23 cellular contexts compared by ENCODE assay signal in the genomic region with DNA sequence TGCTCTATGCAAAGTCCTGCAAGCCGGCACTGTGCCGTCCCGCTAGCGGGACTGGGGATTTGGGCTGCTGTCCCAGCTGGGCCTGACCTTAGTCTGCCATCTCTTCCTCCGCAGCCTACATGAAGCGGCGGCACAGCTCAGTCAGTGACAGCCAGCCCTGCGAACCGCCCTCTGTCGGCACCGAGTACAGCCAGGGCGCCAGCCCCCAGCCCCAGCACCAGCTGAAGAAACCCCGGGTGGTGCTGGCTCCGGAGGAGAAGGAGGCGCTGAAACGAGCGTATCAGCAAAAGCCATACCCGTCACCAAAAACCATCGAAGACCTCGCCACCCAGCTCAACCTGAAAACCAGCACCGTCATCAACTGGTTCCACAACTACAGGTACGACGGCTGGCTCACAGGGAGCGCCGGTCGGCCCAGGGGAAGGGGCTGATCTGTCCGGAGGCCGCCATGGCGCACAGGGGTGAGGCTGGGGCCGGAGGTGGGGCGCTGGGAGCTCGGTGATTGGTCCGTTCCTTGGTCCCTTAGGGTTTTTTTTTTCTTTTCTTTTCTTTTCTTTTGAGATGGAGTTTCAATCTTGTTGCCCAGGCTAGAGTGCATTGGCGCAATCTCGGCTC. TPM values are rescaled to one million over a fixed set of nuclear protein-coding genes. Genes with fewer than 3 reads are reported as not detected.
DNase-seq lines count a peak whose midpoint lies in the region; ATAC-seq, FAIRE-seq and TF ChIP-seq lines count a peak whose summit lies in the region.
"Had no signal": no experiment of that assay in that cellular context is flagged by ENCODE, and none has a peak within 500 bp of the region (broad histone marks: within the 10 kb centered on the region; RNA-seq: fewer than 3 reads in every experiment).

No MANE protein-coding gene starts in this region.

- H3K36me3 ChIP-seq in BLaER1 (peaks cover 94% of the 10 kb centered on the region), GM23338 (ENCODE audit: insufficient read depth) (peaks cover 7% of the 10 kb centered on the region; the same call in 1 of the 2 replicates), K562 (ENCODE audit: control insufficient read depth, insufficient read depth, low read length) (peaks cover 53% of the 10 kb centered on the region), upper lobe of right lung (peaks cover 56% of the 10 kb centered on the region), A673 (ENCODE audit: insufficient read depth, low read length, poor library complexity, severe bottlenecking) (no peaks in the 10 kb centered on the region), hepatocyte (replicated peaks; ENCODE audit: insufficient read depth, low read depth) (no peaks in the 10 kb centered on the region)

- H3K79me2 ChIP-seq in GM23338 (replicated peaks; ENCODE audit: insufficient read depth) (no peaks in the 10 kb centered on the region), K562 (ENCODE audit: control insufficient read depth, insufficient read depth, low read length) (no peaks in the 10 kb centered on the region), hepatocyte (no peaks in the 10 kb centered on the region)

- H3K27me3 ChIP-seq in BLaER1: no peaks in the 10 kb centered on the region
- no peaks in the 10 kb centered on the region for H3K27me3 ChIP-seq in GM23338 (ENCODE audit: insufficient read depth)
- no peaks in the 10 kb centered on the region for H3K27me3 ChIP-seq in K562 (ENCODE audit: control insufficient read depth in 2 of 2, insufficient read depth in 2 of 2, low read length in 2 of 2)
- no peaks in the 10 kb centered on the region for H3K27me3 ChIP-seq in upper lobe of right lung
- H3K27me3 ChIP-seq in A673 (replicated peaks; ENCODE audit: insufficient read depth, low read depth, low read length, poor library complexity): no peaks in the 10 kb centered on the region
- no peaks in the 10 kb centered on the region for H3K27me3 ChIP-seq in hepatocyte

- DNase-seq in GM23338 (ENCODE audit: low spot score) (no peak), K562 (ENCODE audit: extremely low read depth in 1 of 4, low spot score in 3 of 4) (no peak), upper lobe of right lung (no peak), A673 (ENCODE audit: low spot score) (no peak), hepatocyte (ENCODE audit: low spot score) (no peak)
- DNase-seq: 8988T; Caco-2; CD4-positive, CD25-positive, alpha-beta regulatory T cell; CD8-positive, alpha-beta T cell; DMS153; DND-41; EL; GDM1; GOT3; HFFc6 had no signal

- H3K9me1 ChIP-seq in K562 (ENCODE audit: control insufficient read depth, insufficient read depth, low read length): no peaks in the 10 kb centered on the region

- H3K9me3 Mint-ChIP-seq in GM23338: no peaks in the 10 kb centered on the region
- H3K9me3 Mint-ChIP-seq: CD4-positive, CD25-positive, alpha-beta regulatory T cell; CD8-positive, alpha-beta T cell; HFFc6 had no signal

- H3K27ac ChIP-seq in BLaER1 (no peak overlapping the region; the same call in 1 of the 2 replicates), GM23338 (ENCODE audit: low read depth) (peak overlapping the region; percentile 32; the same call in 1 of the 2 replicates), K562 (ENCODE audit: extremely low read depth, low read depth, low read length) (no peak overlapping the region), upper lobe of right lung (no peak overlapping the region), A673 (ENCODE audit: low read depth, low read length, poor library complexity, severe bottlenecking) (no peak overlapping the region), hepatocyte (no peak overlapping the region)
- H3K27ac ChIP-seq: A549, C4-2B had no signal

- H3K4me1 ChIP-seq in BLaER1: peaks cover 29% of the 10 kb centered on the region
- no peaks in the 10 kb centered on the region for H3K4me1 ChIP-seq in GM23338 (ENCODE audit: insufficient read depth)
- peaks cover 0 to 6% of the 10 kb centered on the region in 2 experiments; a peak in 1 of 5 replicates for H3K4me1 ChIP-seq in K562 (replicated peaks in 1 of 2; ENCODE audit: control insufficient read depth in 2 of 2, insufficient read depth in 2 of 2, low read length in 2 of 2)
- no peaks in the 10 kb centered on the region for H3K4me1 ChIP-seq in upper lobe of right lung
- H3K4me1 ChIP-seq in A673 (ENCODE audit: insufficient read depth, low read length, poor library complexity, severe bottlenecking): no peaks in the 10 kb centered on the region
- peaks cover 4% of the 10 kb centered on the region for H3K4me1 ChIP-seq in hepatocyte (ENCODE audit: insufficient read depth)
- H3K4me1 ChIP-seq: Caco-2, HAP-1 had no signal

- BruUV-seq in K562 (replicated peaks; lab: Mats Ljungman, UMichigan): no TSS peak
- no TSS peak for BruUV-seq in A673 (replicated peaks; lab: Mats Ljungman, UMichigan)

- H3K9me2 ChIP-seq in GM23338 (ENCODE audit: insufficient read depth) (no peaks in the 10 kb centered on the region), hepatocyte (replicated peaks; ENCODE audit: insufficient read depth) (no peaks in the 10 kb centered on the region)

- intact Hi-C loops in K562 (cut with micrococcal nuclease): loop anchor here (5.0 kb wide), 2 partner anchors 422 to 637 kb away; a partner anchor contains a TSS
- intact Hi-C loops in upper lobe of right lung (cut with DNase I): no loop called here
- intact Hi-C loops in A673 (cut with micrococcal nuclease; ENCODE audit: unreplicated experiment): loop anchor here (5.0 kb wide), 1 partner anchor 422 kb away; a partner anchor contains a TSS

- H3F3A ChIP-seq in GM23338 (replicated peaks; ENCODE audit: low read depth): 0 out of 2 replicates have a peak, but pooled peaks cover 2% of the 10 kb centered on the region

- H3K27ac Mint-ChIP-seq in GM23338: no peak overlapping the region
- H3K27ac Mint-ChIP-seq: CD8-positive, alpha-beta T cell; HFFc6 had no signal

- H3K9ac ChIP-seq in BLaER1 (no peak overlapping the region), K562 (ENCODE audit: insufficient read depth in 1 of 2, low read depth in 2 of 2, low read length in 2 of 2) (peak overlapping the region in 1 of 2 experiments; percentile 23; a peak in 1 of 4 replicates)

- no peak for TF ChIP-seq POLR2A in K562 (conservative IDR thresholded peaks at IDR 0.05)

- peaks cover 24% of the 10 kb centered on the region for H3K36me3 Mint-ChIP-seq in GM23338 (ENCODE audit: low read depth)

- WGBS in K562 (ENCODE audit: insufficient coverage, low coverage, missing lambda C conversion rate): 95% methylated on average over 27 of the region's 35 CpGs
- 96% methylated on average over 35 of the region's 35 CpGs for WGBS in hepatocyte (ENCODE audit: low lambda C conversion rate, missing lambda C conversion rate)

- H3K4me3 Mint-ChIP-seq in GM23338: no peak overlapping the region
- H3K4me3 Mint-ChIP-seq: CD4-positive, CD25-positive, alpha-beta regulatory T cell; CD8-positive, alpha-beta T cell; HFFc6 had no signal

- CTCF ChIA-PET in K562 (lab: Yijun Ruan, JAX; ENCODE audit: low intra/inter-chr PET ratio): no interaction called here
- CTCF ChIA-PET in A673 (lab: Charles Lee): interaction anchor here (0.6 kb wide), 1 partner anchor 601 kb away, joined by 3 read pairs; no protein-coding TSS in a partner anchor

- no peak for TF ChIP-seq EP300 in K562 (IDR thresholded peaks at IDR 0.05; ENCODE audit: low read length)

- in situ Hi-C loops in K562 (cut with MboI): loop anchor here (10.0 kb wide), 1 partner anchor 545 kb away; no protein-coding TSS in a partner anchor

- no peak for TF ChIP-seq RAD21 in K562 (CRISPR knock-in tag; conservative IDR thresholded peaks at IDR 0.05 in 1 of 2, IDR thresholded peaks at IDR 0.05 in 1 of 2)

- POLR2A ChIA-PET in K562 (lab: Yijun Ruan, JAX): interaction anchor here (0.5 to 0.9 kb wide), 2 partner anchors 8 to 12 kb away, joined by 3 read pairs; no protein-coding TSS in a partner anchor
- POLR2A ChIA-PET in A673 (lab: Charles Lee; ENCODE audit: low non-redundant PET): no interaction called here

- no peak for ATAC-seq in GM23338
- ATAC-seq in K562: no peak
- ATAC-seq in upper lobe of right lung: peak; percentile 14
- no peak for ATAC-seq in GM21529 (IDR thresholded peaks at IDR 0.05; ENCODE audit: unreplicated experiment)
- ATAC-seq: A549; CD8-positive, alpha-beta T cell had no signal

- FAIRE-seq in K562 (lab: Jason Lieb, UNC): no peak
- FAIRE-seq: A549, GM12878, GM19239, H54 had no signal

- peaks cover 54% of the 10 kb centered on the region for H4K20me1 ChIP-seq in BLaER1
- peaks cover 12% of the 10 kb centered on the region; the same call in 1 of the 2 replicates for H4K20me1 ChIP-seq in GM23338 (replicated peaks; ENCODE audit: insufficient read depth)
- peaks cover 3% of the 10 kb centered on the region; the same call in 1 of the 2 replicates for H4K20me1 ChIP-seq in K562 (replicated peaks; ENCODE audit: control insufficient read depth, insufficient read depth, low read length)
- H4K20me1 ChIP-seq in hepatocyte (ENCODE audit: insufficient read depth, poor library complexity, severe bottlenecking): no peaks in the 10 kb centered on the region

- no peak overlapping the region for H2AFZ ChIP-seq in GM23338
- no peak overlapping the region for H2AFZ ChIP-seq in K562 (ENCODE audit: low read depth, low read length)
- H2AFZ ChIP-seq in hepatocyte: no peak overlapping the region

- H3K4me2 ChIP-seq in BLaER1 (peak overlapping the region; percentile 30; the same call in 1 of the 2 replicates), GM23338 (no peak overlapping the region), K562 (ENCODE audit: insufficient read depth, low read length) (no peak overlapping the region), hepatocyte (no peak overlapping the region)
- H3K4me2 ChIP-seq: A549 had no signal

- no peaks in the 10 kb centered on the region for H3K9me3 ChIP-seq in BLaER1
- H3K9me3 ChIP-seq in K562 (replicated peaks; ENCODE audit: control insufficient read depth, insufficient read depth, low read depth, low read length): no peaks in the 10 kb centered on the region
- H3K9me3 ChIP-seq in upper lobe of right lung: no peaks in the 10 kb centered on the region
- H3K9me3 ChIP-seq in A673 (ENCODE audit: low read depth, low read length, poor library complexity, severe bottlenecking): no peaks in the 10 kb centered on the region
- H3K9me3 ChIP-seq in hepatocyte (ENCODE audit: low read depth): no peaks in the 10 kb centered on the region
- H3K9me3 ChIP-seq: A549, Caco-2, HAP-1 had no signal

- no peaks in the 10 kb centered on the region for H3K4me1 Mint-ChIP-seq in GM23338
- H3K4me1 Mint-ChIP-seq: CD4-positive, CD25-positive, alpha-beta regulatory T cell had no signal

- no peak overlapping the region for H3K4me3 ChIP-seq in BLaER1
- H3K4me3 ChIP-seq in GM23338: no peak overlapping the region
- no peak overlapping the region for H3K4me3 ChIP-seq in K562
- no peak overlapping the region for H3K4me3 ChIP-seq in upper lobe of right lung
- H3K4me3 ChIP-seq in A673 (ENCODE audit: low read depth, low read length, poor library complexity, severe bottlenecking): no peak overlapping the region
- no peak overlapping the region for H3K4me3 ChIP-seq in hepatocyte
- H3K4me3 ChIP-seq: A549, GM12878, HAP-1 had no signal

- peaks cover 6% of the 10 kb centered on the region for H3K27me3 Mint-ChIP-seq in GM23338 (ENCODE audit: insufficient read depth, low read depth, poor library complexity)
- H3K27me3 Mint-ChIP-seq: CD4-positive, CD25-positive, alpha-beta regulatory T cell had no signal

- TF ChIP-seq CTCF in GM23338 (conservative IDR thresholded peaks at IDR 0.05; ENCODE audit: low read depth in 2 of 2): no peak
- no peak for TF ChIP-seq CTCF in K562 (IDR thresholded peaks at IDR 0.05 in 2 of 3, conservative IDR thresholded peaks at IDR 0.05 in 1 of 3; ENCODE audit: insufficient read depth in 2 of 3, low read depth in 1 of 3, low read length in 3 of 3)
- no peak for TF ChIP-seq CTCF in upper lobe of right lung (IDR thresholded peaks at IDR 0.05)
- TF ChIP-seq CTCF in A673 (conservative IDR thresholded peaks at IDR 0.05; ENCODE audit: low read depth, low read length): no peak
- TF ChIP-seq CTCF in hepatocyte (IDR thresholded peaks at IDR 0.05; ENCODE audit: poor library complexity): no peak

RNA-seq across cellular contexts. Expression of a gene that starts 47.4 kb away (rescaled TPM):
- total RNA-seq in GM23338 (2014; rRNA removed; shearing (Covaris generic)): 21.9 and 30.3 TPM in 2 replicates
- polyA plus RNA-seq in GM23338 (2016; fragmentation: Nextera tagmentation; extraction: Ambion mirVana) (5.6 and 8.7 TPM in 2 replicates), K562 (2011; rRNA removed) (0.03 and 0.07 TPM in 2 replicates), K562 (2014; fragmentation: Illumina TruSeq; extraction: Trizol) (0.07 and 0.08 TPM in 2 replicates), K562 (2014; fragmentation: Nextera tagmentation; extraction: Ambion mirVana) (not detected), K562 (2014; rRNA removed) (0.07 and 0.12 TPM in 2 replicates), hepatocyte (6.7 and 7.1 TPM in 2 replicates)
- total RNA-seq in K562 (2011; cell fraction: chromatin; rRNA removed; ENCODE audit: low replicate concordance): 0.72 TPM in 1 of 2 replicates, not detected in the other
- total RNA-seq in K562 (2011; cell fraction: nucleolus; rRNA removed): 0.66 and 1.0 TPM in 2 replicates
- 0.22 and 0.31 TPM in 2 replicates for total RNA-seq in K562 (2011; cell fraction: nucleoplasm; rRNA removed)
- total RNA-seq in K562 (2014; rRNA removed) (0.68 TPM in 1 of 2 replicates, not detected in the other), K562 (2014; rRNA removed; fragmentation: Illumina TruSeq; extraction: Trizol) (not detected in 2 replicates), K562 (2015; rRNA removed; fragmentation: Illumina TruSeq; extraction: Trizol) (0.08 TPM in 1 of 2 replicates, not detected in the other), K562 (2021) (0.34 and 0.89 TPM in 2 replicates), upper lobe of right lung (13.2 TPM), A673 (2021) (8.6 and 11.3 TPM in 2 replicates), hepatocyte (3.2 and 3.8 TPM in 2 replicates)
- 0.13 and 0.64 TPM in 2 replicates for polyA plus RNA-seq in K562 (2011; cell fraction: cytosol; rRNA removed)
- polyA plus RNA-seq in K562 (2011; cell fraction: nucleus; rRNA removed): 0.14 and 0.36 TPM in 2 replicates
- 0.14 and 0.46 TPM in 2 replicates for polyA plus RNA-seq in K562 (2012)
- 0.18 TPM in 1 of 2 replicates, not detected in the other for polyA minus RNA-seq in K562 (2011; rRNA and poly(A)+ RNA removed)
- 0.38 TPM in 1 of 2 replicates, not detected in the other for polyA minus RNA-seq in K562 (2011; cell fraction: cytosol; rRNA and poly(A)+ RNA removed)
- 0.22 and 0.40 TPM in 2 replicates for polyA minus RNA-seq in K562 (2011; cell fraction: nucleus; rRNA and poly(A)+ RNA removed)
